Comparison of ENCODE assay signal across 8 cellular contexts in genomic region chr1:178310685-178311105, GRCh38.
DNase-seq lines count a peak whose midpoint lies in the region; ATAC-seq and TF ChIP-seq lines count a peak whose summit lies in the region.
"Had no signal": no experiment of that assay in that cellular context is flagged by ENCODE, and none has a peak within 500 bp of the region (broad histone marks: within the 10 kb centered on the region; RNA-seq: fewer than 3 reads in every experiment).

No MANE protein-coding gene starts in this region.

- peak; percentile 73 for ATAC-seq in RWPE2 (ENCODE audit: low read depth)

- peaks cover under 1% of the 10 kb centered on the region for H3K36me3 Mint-ChIP-seq in endothelial cell (ENCODE audit: low read depth, unreplicated experiment)
- H3K36me3 Mint-ChIP-seq in mesothelial cell of epicardium: peaks cover under 1% of the 10 kb centered on the region

- H3K27ac Mint-ChIP-seq in endothelial cell (ENCODE audit: unreplicated experiment) (peak overlapping the region; percentile 92), mesothelial cell of epicardium (peak overlapping the region; percentile 35)

- CTCF ChIA-PET in HEK293 (lab: Yijun Ruan, JAX): interaction anchor here (0.6 to 5.1 kb wide), 26 partner anchors 10 to 1093 kb away, joined by 3 to 63 read pairs (median 4); no protein-coding TSS in a partner anchor

- H3K4me3 ChIP-seq in HEK293 (ENCODE audit: low read depth, low read length) (no peak overlapping the region), RWPE2 (ENCODE audit: severe bottlenecking) (no peak overlapping the region)

- H3K4me1 ChIP-seq in HEK293 (ENCODE audit: control insufficient read depth, insufficient read depth, low read length) (no peaks in the 10 kb centered on the region), RWPE2 (ENCODE audit: insufficient read depth, poor library complexity, severe bottlenecking) (peaks cover 7% of the 10 kb centered on the region)

- DNase-seq in GM10266 (ENCODE audit: extremely low spot score) (peak; percentile 40), MV-4-11 (lab: John Stamatoyannopoulos, UW) (peak; percentile 81), RWPE2 (ENCODE audit: low spot score) (no peak), endothelial cell (ENCODE audit: low spot score) (peak; percentile 9), mesothelial cell of epicardium (ENCODE audit: low spot score in 2 of 2, unreplicated experiment in 2 of 2) (no peak), activated gamma-delta T cell (lab: John Stamatoyannopoulos, UW) (no peak)

- POLR2A ChIA-PET in HEK293 (lab: Yijun Ruan, JAX): interaction anchor here (1.5 kb wide), 1 partner anchor 187 kb away, joined by 3 read pairs; no protein-coding TSS in a partner anchor

- H3K27me3 Mint-ChIP-seq in endothelial cell (ENCODE audit: unreplicated experiment): no peaks in the 10 kb centered on the region
- no peaks in the 10 kb centered on the region for H3K27me3 Mint-ChIP-seq in mesothelial cell of epicardium (ENCODE audit: low read depth)
- H3K27me3 Mint-ChIP-seq: central memory CD8-positive, alpha-beta T cell had no signal

- no peak overlapping the region for H3K27ac ChIP-seq in HEK293 (ENCODE audit: extremely low read depth, low read depth, low read length)
- H3K27ac ChIP-seq in RWPE2 (ENCODE audit: poor library complexity, severe bottlenecking): no peak overlapping the region

- H3K36me3 ChIP-seq in HEK293 (ENCODE audit: control insufficient read depth in 2 of 2, insufficient read depth in 1 of 2, low read length in 2 of 2) (no peaks in the 10 kb centered on the region), RWPE2 (ENCODE audit: low read depth) (no peaks in the 10 kb centered on the region; the same call in 1 of the 2 replicates)

- H3K4me3 Mint-ChIP-seq in endothelial cell (ENCODE audit: unreplicated experiment) (peak overlapping the region; percentile 31), mesothelial cell of epicardium (no peak overlapping the region)
- H3K4me3 Mint-ChIP-seq: central memory CD8-positive, alpha-beta T cell had no signal

- H3K9me3 ChIP-seq in HEK293 (ENCODE audit: control insufficient read depth, insufficient read depth, low read depth, low read length) (no peaks in the 10 kb centered on the region), RWPE2 (ENCODE audit: severe bottlenecking) (no peaks in the 10 kb centered on the region)

- H3K9me3 Mint-ChIP-seq in endothelial cell (ENCODE audit: unreplicated experiment) (no peaks in the 10 kb centered on the region), mesothelial cell of epicardium (peaks cover 2% of the 10 kb centered on the region)

- TF ChIP-seq CTCF in GM10266 (IDR thresholded peaks at IDR 0.05; ENCODE audit: control insufficient read depth, insufficient read depth, low read depth, missing control alignments) (peak; percentile 53), HEK293 (tag by site-specific recombination; IDR thresholded peaks at IDR 0.05) (peak; percentile 39; the same call in 1 of the 2 replicates), RWPE2 (IDR thresholded peaks at IDR 0.05; ENCODE audit: poor library complexity, severe bottlenecking) (peak; percentile 89), endothelial cell (IDR thresholded peaks at IDR 0.05; ENCODE audit: unreplicated experiment) (peak; percentile 90), mesothelial cell of epicardium (IDR thresholded peaks at IDR 0.05; ENCODE audit: unreplicated experiment) (peak; percentile 83)

- H3K4me1 Mint-ChIP-seq in endothelial cell (ENCODE audit: unreplicated experiment) (peaks cover 22% of the 10 kb centered on the region), mesothelial cell of epicardium (peaks cover 22% of the 10 kb centered on the region)
- H3K4me1 Mint-ChIP-seq: central memory CD8-positive, alpha-beta T cell had no signal

- no peaks in the 10 kb centered on the region for H3K27me3 ChIP-seq in RWPE2 (ENCODE audit: insufficient read depth, poor library complexity, severe bottlenecking)

TF ChIP-seq in HEK293, 187 proteins besides CTCF, POLR2A, EP300 and RAD21 (continues in another document):
- TF ChIP-seq INSM2 (tag by site-specific recombination; IDR thresholded peaks at IDR 0.05) (no peak), ELK4 (IDR thresholded peaks at IDR 0.05; ENCODE audit: borderline replicate concordance, low read depth, low read length) (no peak), ZNF548 (tag by site-specific recombination; IDR thresholded peaks at IDR 0.05) (no peak), SCRT2 (tag by site-specific recombination; IDR thresholded peaks at IDR 0.05) (peak; percentile 56; the same call in 1 of the 2 replicates), ZBTB44 (tag by site-specific recombination; IDR thresholded peaks at IDR 0.05) (no peak), ZNF560 (tag by site-specific recombination; IDR thresholded peaks at IDR 0.05; ENCODE audit: borderline replicate concordance) (no peak)
- TF ChIP-seq, protein P1, sequence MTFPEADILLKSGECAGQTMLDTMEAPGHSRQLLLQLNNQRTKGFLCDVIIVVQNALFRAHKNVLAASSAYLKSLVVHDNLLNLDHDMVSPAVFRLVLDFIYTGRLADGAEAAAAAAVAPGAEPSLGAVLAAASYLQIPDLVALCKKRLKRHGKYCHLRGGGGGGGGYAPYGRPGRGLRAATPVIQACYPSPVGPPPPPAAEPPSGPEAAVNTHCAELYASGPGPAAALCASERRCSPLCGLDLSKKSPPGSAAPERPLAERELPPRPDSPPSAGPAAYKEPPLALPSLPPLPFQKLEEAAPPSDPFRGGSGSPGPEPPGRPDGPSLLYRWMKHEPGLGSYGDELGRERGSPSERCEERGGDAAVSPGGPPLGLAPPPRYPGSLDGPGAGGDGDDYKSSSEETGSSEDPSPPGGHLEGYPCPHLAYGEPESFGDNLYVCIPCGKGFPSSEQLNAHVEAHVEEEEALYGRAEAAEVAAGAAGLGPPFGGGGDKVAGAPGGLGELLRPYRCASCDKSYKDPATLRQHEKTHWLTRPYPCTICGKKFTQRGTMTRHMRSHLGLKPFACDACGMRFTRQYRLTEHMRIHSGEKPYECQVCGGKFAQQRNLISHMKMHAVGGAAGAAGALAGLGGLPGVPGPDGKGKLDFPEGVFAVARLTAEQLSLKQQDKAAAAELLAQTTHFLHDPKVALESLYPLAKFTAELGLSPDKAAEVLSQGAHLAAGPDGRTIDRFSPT (tag by site-specific recombination; IDR thresholded peaks at IDR 0.05): no peak

Comparison
In these comparisons a context has a peak if more than half of its experiments do, and no peak if none do; other contexts are left out.
1. DNase-seq: peak in GM10266 (single experiment), MV-4-11 (single experiment) and endothelial cell (single experiment); none in RWPE2 (single experiment), mesothelial cell of epicardium (0 of 2) and activated gamma-delta T cell (single experiment).
2. CTCF ChIP-seq: peak in every context shown above with its lines; median percentile 90 in endothelial cell; 89 in RWPE2; 83 in mesothelial cell of epicardium; 53 in GM10266; 39 in HEK293.